Comparison of ENCODE assay signal across 10 cellular contexts in genomic region chr2:208033701-208034502, GRCh38.
DNase-seq lines count a peak whose midpoint lies in the region; ATAC-seq, FAIRE-seq and TF ChIP-seq lines count a peak whose summit lies in the region.
"Had no signal": no experiment of that assay in that cellular context is flagged by ENCODE, and none has a peak within 500 bp of the region (broad histone marks: within the 10 kb centered on the region; RNA-seq: fewer than 3 reads in every experiment).

No MANE protein-coding gene starts in this region.

- peak; percentile 41 for TF ChIP-seq CTCF in retinal pigment epithelial cell (conservative IDR thresholded peaks at IDR 0.05; ENCODE audit: low read depth, low read length)

- TF ChIP-seq POLR2A in erythroblast (IDR thresholded peaks at IDR 0.05; ENCODE audit: low read length) = no peak

- H3K9me3 Mint-ChIP-seq in T-helper 2 cell treated with Interferon-gamma antibody and Interleukin-4, amounts not matched to agents 5 μg/mL and 100 μg/mL, for 36 hours = no peaks in the 10 kb centered on the region

- H3K4me3 Mint-ChIP-seq in T-helper 2 cell treated with Interferon-gamma antibody and Interleukin-4, amounts not matched to agents 5 μg/mL and 100 μg/mL, for 36 hours = no peak overlapping the region
- H3K4me3 Mint-ChIP-seq: activated naive CD8-positive, alpha-beta T cell had no signal

- DNase-seq in NCI-H2227 (lab: John Stamatoyannopoulos, UW; ENCODE audit: unreplicated experiment) = peak; percentile 43
- no peak for DNase-seq in NCI-H2227 treated with DMSO at 0.1 percent for 48 hours (lab: John Stamatoyannopoulos, UW)
- peak; percentile 41 for DNase-seq in T-helper 2 cell treated with Interferon-gamma antibody and Interleukin-4, amounts not matched to agents 5 μg/mL and 100 μg/mL, for 36 hours (ENCODE audit: low spot score)
- peak; percentile 48 to 61 for DNase-seq in erythroblast (lab: John Stamatoyannopoulos, UW)
- DNase-seq in retinal pigment epithelial cell (ENCODE audit: low read depth) = no peak
- DNase-seq in HTR-8/SVneo (ENCODE audit: insufficient read length, low spot score) = no peak

- H3K27ac Mint-ChIP-seq in T-helper 2 cell treated with Interferon-gamma antibody and Interleukin-4, amounts not matched to agents 5 μg/mL and 100 μg/mL, for 36 hours = no peak overlapping the region
- H3K27ac Mint-ChIP-seq: activated naive CD8-positive, alpha-beta T cell had no signal

- FAIRE-seq in HTR-8/SVneo (lab: Jason Lieb, UNC) = no peak

- ATAC-seq in GM21447 (IDR thresholded peaks at IDR 0.05; ENCODE audit: unreplicated experiment) (peak; percentile 90), HG03520 (IDR thresholded peaks at IDR 0.05; ENCODE audit: unreplicated experiment) (peak; percentile 92)

- H3K36me3 Mint-ChIP-seq in T-helper 2 cell treated with Interferon-gamma antibody and Interleukin-4, amounts not matched to agents 5 μg/mL and 100 μg/mL, for 36 hours (ENCODE audit: low read depth) = no peaks in the 10 kb centered on the region
- H3K36me3 Mint-ChIP-seq: activated naive CD8-positive, alpha-beta T cell had no signal

- H3K27me3 Mint-ChIP-seq in T-helper 2 cell treated with Interferon-gamma antibody and Interleukin-4, amounts not matched to agents 5 μg/mL and 100 μg/mL, for 36 hours (ENCODE audit: low read depth) = peaks cover 5% of the 10 kb centered on the region
- H3K27me3 Mint-ChIP-seq: activated naive CD8-positive, alpha-beta T cell had no signal

- H3K4me1 Mint-ChIP-seq in T-helper 2 cell treated with Interferon-gamma antibody and Interleukin-4, amounts not matched to agents 5 μg/mL and 100 μg/mL, for 36 hours (ENCODE audit: low read depth) = peaks cover 3% of the 10 kb centered on the region

- no peak overlapping the region for H3K4me3 ChIP-seq in retinal pigment epithelial cell (ENCODE audit: low read length)
- H3K4me3 ChIP-seq: BLaER1 treated with 17β-estradiol and CSF1 and Interleukin-3, amounts not matched to agents 10 nM and 100 nM had no signal

Comparison
In these comparisons a context has a peak if more than half of its experiments do, and no peak if none do; other contexts are left out.
1. DNase-seq: peak in NCI-H2227 (single experiment), T-helper 2 cell treated with Interferon-gamma antibody and Interleukin-4, amounts not matched to agents 5 μg/mL and 100 μg/mL, for 36 hours (single experiment) and erythroblast (2 of 2); none in NCI-H2227 treated with DMSO at 0.1 percent for 48 hours (single experiment), retinal pigment epithelial cell (single experiment) and HTR-8/SVneo (single experiment).